ENCODE assay signal across 19 cellular contexts in the genomic region with DNA sequence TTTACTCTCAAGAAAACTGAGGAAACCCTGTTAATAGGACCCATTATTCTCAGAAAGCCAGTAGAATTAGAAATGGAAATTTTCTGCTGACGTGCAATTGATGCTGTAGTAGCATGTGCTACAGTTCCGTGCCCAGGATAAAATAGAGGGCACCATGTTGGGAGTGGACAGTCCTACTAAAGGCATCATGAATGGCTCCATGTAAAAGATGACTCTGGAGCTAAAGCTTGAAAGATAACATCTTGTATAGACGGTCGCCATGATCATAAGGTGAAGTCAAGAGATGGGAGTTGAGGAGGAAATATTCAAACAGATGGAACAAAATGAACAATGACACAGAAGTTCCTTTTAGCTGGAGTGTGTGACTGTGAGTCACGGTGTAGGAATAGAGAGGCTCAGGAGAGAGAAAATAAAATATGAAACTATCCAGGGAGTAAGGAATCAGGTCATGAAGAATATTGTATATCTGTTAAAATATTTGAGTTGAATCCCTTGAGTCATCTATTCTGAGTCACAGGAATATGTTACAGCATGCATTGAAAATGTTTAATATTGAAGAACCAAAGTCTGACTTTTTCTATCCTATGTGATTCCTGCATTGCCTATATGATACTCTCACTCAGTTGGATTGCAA. TPM values are rescaled to one million over a fixed set of nuclear protein-coding genes. Genes with fewer than 3 reads are reported as not detected.
A peak's percentile ranks its signal among the peaks of the same experiment; 100 is the strongest.
DNase-seq lines count a peak whose midpoint lies in the region; ATAC-seq and TF ChIP-seq lines count a peak whose summit lies in the region.
"Had no signal": no experiment of that assay in that cellular context is flagged by ENCODE, and none has a peak within 500 bp of the region (broad histone marks: within the 10 kb centered on the region; RNA-seq: fewer than 3 reads in every experiment).

No MANE protein-coding gene starts in this region.

- peak overlapping the region; percentile 74 for H3K27ac ChIP-seq in caudate nucleus (ENCODE audit: low read depth, low read length)
- H3K27ac ChIP-seq in lower lobe of right lung, result no peak overlapping the region
- H3K27ac ChIP-seq: esophagus squamous epithelium, left lung, parathyroid adenoma, SK-N-MC, VCaP had no signal

- no peak overlapping the region for H3K4me3 ChIP-seq in lower lobe of right lung
- H3K4me3 ChIP-seq: esophagus squamous epithelium, left lung, SK-N-MC had no signal

- intact Hi-C loops in lower lobe of right lung (cut with DNase I), result no loop called here

- H3K9me3 ChIP-seq in lower lobe of right lung, result no peaks in the 10 kb centered on the region
- H3K9me3 ChIP-seq: esophagus squamous epithelium, left lung had no signal

- no peaks in the 10 kb centered on the region for H3K27me3 ChIP-seq in lower lobe of right lung (ENCODE audit: low read depth)
- H3K27me3 ChIP-seq: esophagus squamous epithelium, left lung had no signal

- H3K36me3 ChIP-seq in lower lobe of right lung, result no peaks in the 10 kb centered on the region
- H3K36me3 ChIP-seq: esophagus squamous epithelium, left lung had no signal

- no peaks in the 10 kb centered on the region for H3K4me1 ChIP-seq in lower lobe of right lung
- H3K4me1 ChIP-seq: left lung, parathyroid adenoma had no signal

- no peak for ATAC-seq in lower lobe of right lung
- ATAC-seq: activated CD8-positive, alpha-beta T cell treated with anti-CD3 and anti-CD28 coated beads for 36 hours; left lung; stimulated activated memory B cell treated with anti-CD40 and anti-IgM and Interleukin-4, amounts not matched to agents 10 μg/mL and 1 μg/mL and 100 μg/mL, for 72 hours had no signal

- DNase-seq in COLO829 (ENCODE audit: low spot score) (peak; percentile 51), NCI-H226 (peak; percentile 45), caudate nucleus (lab: John Stamatoyannopoulos, UW) (peak in 4 of 61 donors; percentile 7 to 47 (median 27)), iris pigment epithelial cell (ENCODE audit: low read depth) (peak; percentile 79), T-helper 2 cell (no peak), lower lobe of right lung (no peak), NCI-H2107 (lab: John Stamatoyannopoulos, UW) (no peak)
- no peak for DNase-seq in activated T-cell treated with anti-CD3 and anti-CD28 coated beads, Interleukin-2, amount 50 U/mL, for 1 hour
- DNase-seq: activated CD8-positive, alpha-beta T cell treated with anti-CD3 and anti-CD28 coated beads for 36 hours; amygdala; COR-L47; esophagus squamous epithelium; left lung; NCI-H1092 had no signal

- no peak for TF ChIP-seq CTCF in lower lobe of right lung (IDR thresholded peaks at IDR 0.05)

RNA-seq across cellular contexts. Expression of a gene that starts 31.8 kb away (rescaled TPM):
- total RNA-seq in lower lobe of right lung, result not detected
- total RNA-seq: activated CD8-positive, alpha-beta T cell treated with anti-CD3 and anti-CD28 coated beads for 36 hours; activated T-helper 2 cell treated with anti-CD3 and anti-CD28 coated beads, Interferon-gamma antibody, Interleukin-2, Interleukin-4, amounts not matched to agents 10 μg/mL and 5 μg/mL and 100 μg/mL, durations not matched to agents 14 hours and 24 hours and 36 hours had no signal

Comparison
In these comparisons a context has a peak if more than half of its experiments do, and no peak if none do; other contexts are left out.
1. DNase-seq: peak in COLO829 (single experiment), NCI-H226 (single experiment) and iris pigment epithelial cell (single experiment); none in T-helper 2 cell (0 of 5), lower lobe of right lung (single experiment), activated T-cell treated with anti-CD3 and anti-CD28 coated beads, Interleukin-2, amount 50 U/mL, for 1 hour (single experiment) and NCI-H2107 (single experiment).